9 cellular contexts compared by ENCODE assay signal in genomic region chr20:45934587-45935415, GRCh38. TPM values are rescaled to one million over a fixed set of nuclear protein-coding genes. Genes with fewer than 3 reads are reported as not detected.
A peak's percentile ranks its signal among the peaks of the same experiment; 100 is the strongest.
DNase-seq lines count a peak whose midpoint lies in the region; ATAC-seq, FAIRE-seq and TF ChIP-seq lines count a peak whose summit lies in the region.
"Had no signal": no experiment of that assay in that cellular context is flagged by ENCODE, and none has a peak within 500 bp of the region (broad histone marks: within the 10 kb centered on the region; RNA-seq: fewer than 3 reads in every experiment).

Gene PCIF1, plus strand, starts transcription at chr20:45934683. Its CDS starts 4,317 bp downstream, at chr20:45939000.

- peak within 1 kb of the TSS; percentile 97 for H3K27ac ChIP-seq in keratinocyte (ENCODE audit: control insufficient read depth, insufficient read depth, low read length)

- peaks cover 15 to 18% of the 10 kb centered on the region in 2 experiments for H3K36me3 ChIP-seq in keratinocyte (ENCODE audit: control insufficient read depth in 2 of 2, extremely low read depth in 1 of 2, insufficient read depth in 2 of 2, low read length in 2 of 2)

- peaks cover 14% of the 10 kb centered on the region for H3K4me1 ChIP-seq in keratinocyte (ENCODE audit: control insufficient read depth, extremely low read depth, insufficient read depth, low read length)

- no peak for FAIRE-seq in keratinocyte (lab: Jason Lieb, UNC)
- FAIRE-seq: colon had no signal

- peaks cover 33% of the 10 kb centered on the region for H3K79me2 ChIP-seq in keratinocyte (ENCODE audit: control insufficient read depth, insufficient read depth, low read length)

- peak within 1 kb of the TSS; percentile 90 for H2AFZ ChIP-seq in keratinocyte (ENCODE audit: control insufficient read depth, low read length)

- ATAC-seq in HG03432 (IDR thresholded peaks at IDR 0.05; ENCODE audit: unreplicated experiment), result peak; percentile 75

- H3K27me3 ChIP-seq in keratinocyte (ENCODE audit: control insufficient read depth, extremely low read depth, insufficient read depth, low read length), result no peaks in the 10 kb centered on the region

- no peaks in the 10 kb centered on the region for H3K9me3 ChIP-seq in keratinocyte (ENCODE audit: control insufficient read depth, low read depth, low read length)

- H3K9me1 ChIP-seq in keratinocyte (ENCODE audit: control insufficient read depth, extremely low read depth, insufficient read depth, low read length), result no peaks in the 10 kb centered on the region

- peak; percentile 86 to 91 for DNase-seq in AML-193 (lab: John Stamatoyannopoulos, UW)
- peak; percentile 98 for DNase-seq in NCI-H460 (ENCODE audit: extremely low read depth, low read depth)
- peak; percentile 99 for DNase-seq in activated CD4-positive, CD25-positive, alpha-beta regulatory T cell treated with anti-CD3 and anti-CD28 coated beads, Interleukin-2, amount 50 U/mL, for 72 hours
- DNase-seq in cerebellar cortex (ENCODE audit: low spot score), result peak; percentile 98
- DNase-seq in keratinocyte (ENCODE audit: low read depth, low spot score), result peak; percentile 67
- DNase-seq in stimulated activated CD4-positive, alpha-beta T cell treated with anti-CD3 and anti-CD28 coated beads, Interleukin-12 subunit alpha, Interleukin-12 subunit beta, amount 100 ng/mL, for 48 hours (ENCODE audit: low read depth in 2 of 3, low spot score in 1 of 3), result peak; percentile 97 to 98 (median 97)

- H3K9ac ChIP-seq in keratinocyte (ENCODE audit: control insufficient read depth, extremely low read depth, insufficient read depth, low read length), result peak within 1 kb of the TSS; percentile 99

- dilution Hi-C loops in keratinocyte (cut with MboI; ENCODE audit: extremely low pct_ligation_motif_present, low sequenced_read_pairs), result no loop called here

- H3K4me2 ChIP-seq in keratinocyte (ENCODE audit: control insufficient read depth, extremely low read depth, insufficient read depth, low read depth, low read length), result peak within 1 kb of the TSS; percentile 100

- TF ChIP-seq CTCF in keratinocyte (optimal IDR thresholded peaks at IDR 0.05 in 1 of 3, IDR thresholded peaks at IDR 0.05 in 1 of 3, conservative IDR thresholded peaks at IDR 0.05 in 1 of 3; ENCODE audit: extremely low read depth in 1 of 3, insufficient read depth in 2 of 3, low read length in 3 of 3), result no peak

- no peaks in the 10 kb centered on the region for H4K20me1 ChIP-seq in keratinocyte (ENCODE audit: control insufficient read depth, extremely low read depth, insufficient read depth, low read length)

- H3K4me3 ChIP-seq in keratinocyte (ENCODE audit: control insufficient read depth in 2 of 3, extremely low read depth in 1 of 3, insufficient read depth in 2 of 3, low read depth in 1 of 3, low read length in 3 of 3), result peak within 1 kb of the TSS; percentile 89 to 100 (median 97)

- TF ChIP-seq POLR2A in GM19193 (IDR thresholded peaks at IDR 0.05; ENCODE audit: extremely low read depth, insufficient read depth, insufficient read length), result peak; percentile 90

RNA-seq across cellular contexts. Expression of gene PCIF1, which starts in this region (rescaled TPM):
- 10.7 and 13.2 TPM in 2 replicates for total RNA-seq in NCI-H460 (2014; rRNA removed; shearing (Covaris generic))
- polyA plus RNA-seq in NCI-H460 (2014; cell fraction: nucleus; rRNA removed), result 6.3 and 8.9 TPM in 2 replicates
- polyA plus RNA-seq in keratinocyte, result 5.4 to 12.7 TPM (median 7.0 TPM) in 3 replicates
- polyA plus RNA-seq in keratinocyte (2011; ENCODE audit: low read depth), result 4.4 TPM
- polyA plus RNA-seq in keratinocyte (2011; cell fraction: cytosol; rRNA removed), result 6.3 and 10.3 TPM in 2 replicates
- polyA plus RNA-seq in keratinocyte (2011; cell fraction: nucleus; rRNA removed), result 8.5 and 11.5 TPM in 2 replicates
- 12.9 and 14.2 TPM in 2 replicates for polyA plus RNA-seq in keratinocyte (2012; ENCODE audit: low replicate concordance)
- polyA minus RNA-seq in keratinocyte, result 8.5 to 24.8 TPM (median 9.1 TPM) in 3 replicates
- polyA minus RNA-seq in keratinocyte (2011; cell fraction: cytosol; rRNA and poly(A)+ RNA removed), result 14.6 TPM
- polyA minus RNA-seq in keratinocyte (2011; cell fraction: nucleus; rRNA and poly(A)+ RNA removed), result 6.8 and 8.5 TPM in 2 replicates

Comparison
In these comparisons a context has a peak if more than half of its experiments do, and no peak if none do; other contexts are left out.
1. Peak in every context shown above with its lines: DNase-seq, ATAC-seq, H3K4me3 ChIP-seq and H3K27ac ChIP-seq.